In the genomic region with DNA sequence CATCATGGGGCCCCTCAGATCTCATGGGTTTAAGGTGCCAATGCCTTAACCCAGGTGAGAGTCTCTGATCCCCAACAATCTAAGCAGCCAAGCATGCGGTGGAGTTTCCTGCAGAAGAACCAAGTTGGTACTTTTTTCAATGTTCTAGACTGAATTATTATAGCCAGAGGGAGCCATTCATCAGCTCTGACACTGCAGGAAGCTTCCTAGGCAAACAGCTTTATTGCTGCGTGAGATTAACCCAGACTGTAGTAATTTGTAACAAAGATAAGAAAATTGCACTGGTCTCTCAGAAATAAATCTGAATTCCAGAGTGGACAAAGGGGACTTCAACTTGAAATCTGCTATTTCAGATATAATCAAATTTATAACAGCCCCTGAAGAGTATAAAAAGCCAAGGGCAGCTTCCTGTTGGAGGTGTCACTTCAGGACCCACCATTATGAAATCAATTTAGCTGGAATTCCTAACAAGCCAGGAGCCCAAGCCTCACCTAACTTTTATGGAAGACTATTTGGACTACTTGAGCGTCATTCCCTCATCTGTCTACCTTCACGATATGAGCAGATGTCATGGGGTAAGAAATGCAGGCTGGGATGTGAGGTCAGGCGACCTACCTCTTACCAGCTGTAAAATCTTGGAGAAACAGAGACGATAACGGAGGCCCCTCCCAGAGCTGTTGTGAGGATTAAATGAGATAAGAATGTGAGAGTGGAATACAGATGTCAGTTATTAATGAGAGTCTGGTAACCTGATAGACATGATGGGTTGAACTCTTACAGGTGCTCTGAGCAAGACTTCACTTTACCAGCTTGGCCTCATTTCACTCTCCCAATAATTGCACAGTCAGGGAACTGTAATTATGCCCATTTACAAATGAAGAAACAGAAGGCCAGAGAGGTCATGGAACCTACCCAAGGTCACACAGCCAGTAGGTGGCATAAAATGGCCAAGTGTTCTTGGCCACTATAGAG, we compare ENCODE assay signal across 1 cellular context.
TF ChIP-seq lines count a peak whose summit lies in the region.

No MANE protein-coding gene starts in this region.

TF ChIP-seq in HEK293, 187 proteins besides CTCF, POLR2A, EP300 and RAD21 (continued from another document and continues in another):
- TF ChIP-seq, protein P1, sequence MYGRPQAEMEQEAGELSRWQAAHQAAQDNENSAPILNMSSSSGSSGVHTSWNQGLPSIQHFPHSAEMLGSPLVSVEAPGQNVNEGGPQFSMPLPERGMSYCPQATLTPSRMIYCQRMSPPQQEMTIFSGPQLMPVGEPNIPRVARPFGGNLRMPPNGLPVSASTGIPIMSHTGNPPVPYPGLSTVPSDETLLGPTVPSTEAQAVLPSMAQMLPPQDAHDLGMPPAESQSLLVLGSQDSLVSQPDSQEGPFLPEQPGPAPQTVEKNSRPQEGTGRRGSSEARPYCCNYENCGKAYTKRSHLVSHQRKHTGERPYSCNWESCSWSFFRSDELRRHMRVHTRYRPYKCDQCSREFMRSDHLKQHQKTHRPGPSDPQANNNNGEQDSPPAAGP (tag by site-specific recombination; IDR thresholded peaks at IDR 0.05) = no peak
- no peak for TF ChIP-seq ZNF416 (tag by site-specific recombination; IDR thresholded peaks at IDR 0.05)
- peak; percentile 34; the same call in 1 of the 2 replicates for TF ChIP-seq SP7 (tag by site-specific recombination; IDR thresholded peaks at IDR 0.05)
- TF ChIP-seq ZNF114 (tag by site-specific recombination; IDR thresholded peaks at IDR 0.05) = no peak
- TF ChIP-seq ZNF211 (tag by site-specific recombination; IDR thresholded peaks at IDR 0.05; ENCODE audit: low read depth) = no peak
- no peak for TF ChIP-seq ZNF571 (tag by site-specific recombination; IDR thresholded peaks at IDR 0.05)
- TF ChIP-seq, protein P2, sequence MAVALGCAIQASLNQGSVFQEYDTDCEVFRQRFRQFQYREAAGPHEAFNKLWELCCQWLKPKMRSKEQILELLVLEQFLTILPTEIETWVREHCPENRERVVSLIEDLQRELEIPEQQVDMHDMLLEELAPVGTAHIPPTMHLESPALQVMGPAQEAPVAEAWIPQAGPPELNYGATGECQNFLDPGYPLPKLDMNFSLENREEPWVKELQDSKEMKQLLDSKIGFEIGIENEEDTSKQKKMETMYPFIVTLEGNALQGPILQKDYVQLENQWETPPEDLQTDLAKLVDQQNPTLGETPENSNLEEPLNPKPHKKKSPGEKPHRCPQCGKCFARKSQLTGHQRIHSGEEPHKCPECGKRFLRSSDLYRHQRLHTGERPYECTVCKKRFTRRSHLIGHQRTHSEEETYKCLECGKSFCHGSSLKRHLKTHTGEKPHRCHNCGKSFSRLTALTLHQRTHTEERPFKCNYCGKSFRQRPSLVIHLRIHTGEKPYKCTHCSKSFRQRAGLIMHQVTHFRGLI (tag by site-specific recombination; IDR thresholded peaks at IDR 0.05) = no peak
- TF ChIP-seq SALL2 (tag by site-specific recombination; IDR thresholded peaks at IDR 0.05; ENCODE audit: borderline replicate concordance) = no peak
- TF ChIP-seq ZFP41 (tag by site-specific recombination; IDR thresholded peaks at IDR 0.05; ENCODE audit: borderline replicate concordance) = no peak
- no peak for TF ChIP-seq ZNF19 (tag by site-specific recombination; IDR thresholded peaks at IDR 0.05; ENCODE audit: low read depth)
- TF ChIP-seq, protein P3, sequence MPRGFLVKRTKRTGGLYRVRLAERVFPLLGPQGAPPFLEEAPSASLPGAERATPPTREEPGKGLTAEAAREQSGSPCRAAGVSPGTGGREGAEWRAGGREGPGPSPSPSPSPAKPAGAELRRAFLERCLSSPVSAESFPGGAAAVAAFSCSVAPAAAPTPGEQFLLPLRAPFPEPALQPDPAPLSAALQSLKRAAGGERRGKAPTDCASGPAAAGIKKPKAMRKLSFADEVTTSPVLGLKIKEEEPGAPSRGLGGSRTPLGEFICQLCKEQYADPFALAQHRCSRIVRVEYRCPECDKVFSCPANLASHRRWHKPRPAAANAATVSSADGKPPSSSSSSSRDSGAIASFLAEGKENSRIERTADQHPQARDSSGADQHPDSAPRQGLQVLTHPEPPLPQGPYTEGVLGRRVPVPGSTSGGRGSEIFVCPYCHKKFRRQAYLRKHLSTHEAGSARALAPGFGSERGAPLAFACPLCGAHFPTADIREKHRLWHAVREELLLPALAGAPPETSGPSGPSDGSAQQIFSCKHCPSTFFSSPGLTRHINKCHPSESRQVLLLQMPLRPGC (tag by site-specific recombination; IDR thresholded peaks at IDR 0.05) = peak; percentile 59; the same call in 1 of the 2 replicates
- TF ChIP-seq, protein P4, sequence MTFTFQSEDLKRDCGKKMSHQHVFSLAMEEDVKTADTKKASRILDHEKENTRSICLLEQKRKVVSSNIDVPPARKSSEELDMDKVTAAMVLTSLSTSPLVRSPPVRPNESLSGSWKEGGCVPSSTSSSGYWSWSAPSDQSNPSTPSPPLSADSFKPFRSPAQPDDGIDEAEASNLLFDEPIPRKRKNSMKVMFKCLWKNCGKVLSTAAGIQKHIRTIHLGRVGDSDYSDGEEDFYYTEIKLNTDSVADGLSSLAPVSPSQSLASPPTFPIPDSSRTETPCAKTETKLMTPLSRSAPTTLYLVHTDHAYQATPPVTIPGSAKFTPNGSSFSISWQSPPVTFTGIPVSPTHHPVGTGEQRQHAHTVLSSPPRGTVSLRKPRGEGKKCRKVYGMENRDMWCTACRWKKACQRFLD (tag by site-specific recombination; IDR thresholded peaks at IDR 0.05) = no peak
- no peak for TF ChIP-seq ZNF791 (tag by site-specific recombination; IDR thresholded peaks at IDR 0.05)
- no peak for TF ChIP-seq ZNF701 (tag by site-specific recombination; IDR thresholded peaks at IDR 0.05)
- no peak for TF ChIP-seq ZNF76 (tag by site-specific recombination; IDR thresholded peaks at IDR 0.05; ENCODE audit: borderline replicate concordance, low read depth)
- no peak for TF ChIP-seq ZNF239 (tag by site-specific recombination; IDR thresholded peaks at IDR 0.05)
- no peak for TF ChIP-seq ZNF175 (tag by site-specific recombination; IDR thresholded peaks at IDR 0.05)
- TF ChIP-seq ZNF664 (tag by site-specific recombination; IDR thresholded peaks at IDR 0.05) = peak; percentile 97
- no peak for TF ChIP-seq ZNF23 (tag by site-specific recombination; IDR thresholded peaks at IDR 0.05; ENCODE audit: borderline replicate concordance)
- TF ChIP-seq ZNF133 (tag by site-specific recombination; IDR thresholded peaks at IDR 0.05) = no peak
- no peak for TF ChIP-seq RBAK (tag by site-specific recombination; IDR thresholded peaks at IDR 0.05)
- TF ChIP-seq ZNF341 (tag by site-specific recombination; IDR thresholded peaks at IDR 0.05; ENCODE audit: low read depth) = no peak
- no peak for TF ChIP-seq ZFP69B (tag by site-specific recombination; IDR thresholded peaks at IDR 0.05)
- TF ChIP-seq ZBTB1 (tag by site-specific recombination; IDR thresholded peaks at IDR 0.05) = no peak
- no peak for TF ChIP-seq ZNF792 (tag by site-specific recombination; IDR thresholded peaks at IDR 0.05)
- TF ChIP-seq ZNF837 (tag by site-specific recombination; IDR thresholded peaks at IDR 0.05) = no peak
- no peak for TF ChIP-seq ZNF394 (tag by site-specific recombination; IDR thresholded peaks at IDR 0.05; ENCODE audit: borderline replicate concordance)
- TF ChIP-seq BCL11B (tag by site-specific recombination; IDR thresholded peaks at IDR 0.05; ENCODE audit: low read depth) = 0 out of 2 replicates have a peak, but pooled peaks have one; percentile 46
- no peak for TF ChIP-seq ZNF621 (tag by site-specific recombination; IDR thresholded peaks at IDR 0.05)
- no peak for TF ChIP-seq ZNF529 (tag by site-specific recombination; IDR thresholded peaks at IDR 0.05; ENCODE audit: insufficient replicate concordance)
- TF ChIP-seq ZNF174 (tag by site-specific recombination; IDR thresholded peaks at IDR 0.05) = no peak
- TF ChIP-seq SETDB1 (IDR thresholded peaks at IDR 0.05; ENCODE audit: insufficient read length, low read length) = no peak
- no peak for TF ChIP-seq ZNF544 (tag by site-specific recombination; IDR thresholded peaks at IDR 0.05)
- TF ChIP-seq ZNF112 (tag by site-specific recombination; IDR thresholded peaks at IDR 0.05) = no peak
- TF ChIP-seq MYNN (tag by site-specific recombination; IDR thresholded peaks at IDR 0.05; ENCODE audit: borderline replicate concordance) = no peak
- no peak for TF ChIP-seq KLF16 (tag by site-specific recombination; IDR thresholded peaks at IDR 0.05)
- TF ChIP-seq, protein P5, sequence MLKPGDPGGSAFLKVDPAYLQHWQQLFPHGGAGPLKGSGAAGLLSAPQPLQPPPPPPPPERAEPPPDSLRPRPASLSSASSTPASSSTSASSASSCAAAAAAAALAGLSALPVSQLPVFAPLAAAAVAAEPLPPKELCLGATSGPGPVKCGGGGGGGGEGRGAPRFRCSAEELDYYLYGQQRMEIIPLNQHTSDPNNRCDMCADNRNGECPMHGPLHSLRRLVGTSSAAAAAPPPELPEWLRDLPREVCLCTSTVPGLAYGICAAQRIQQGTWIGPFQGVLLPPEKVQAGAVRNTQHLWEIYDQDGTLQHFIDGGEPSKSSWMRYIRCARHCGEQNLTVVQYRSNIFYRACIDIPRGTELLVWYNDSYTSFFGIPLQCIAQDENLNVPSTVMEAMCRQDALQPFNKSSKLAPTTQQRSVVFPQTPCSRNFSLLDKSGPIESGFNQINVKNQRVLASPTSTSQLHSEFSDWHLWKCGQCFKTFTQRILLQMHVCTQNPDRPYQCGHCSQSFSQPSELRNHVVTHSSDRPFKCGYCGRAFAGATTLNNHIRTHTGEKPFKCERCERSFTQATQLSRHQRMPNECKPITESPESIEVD (tag by site-specific recombination; IDR thresholded peaks at IDR 0.05) = peak; percentile 89
- TF ChIP-seq, protein P6, sequence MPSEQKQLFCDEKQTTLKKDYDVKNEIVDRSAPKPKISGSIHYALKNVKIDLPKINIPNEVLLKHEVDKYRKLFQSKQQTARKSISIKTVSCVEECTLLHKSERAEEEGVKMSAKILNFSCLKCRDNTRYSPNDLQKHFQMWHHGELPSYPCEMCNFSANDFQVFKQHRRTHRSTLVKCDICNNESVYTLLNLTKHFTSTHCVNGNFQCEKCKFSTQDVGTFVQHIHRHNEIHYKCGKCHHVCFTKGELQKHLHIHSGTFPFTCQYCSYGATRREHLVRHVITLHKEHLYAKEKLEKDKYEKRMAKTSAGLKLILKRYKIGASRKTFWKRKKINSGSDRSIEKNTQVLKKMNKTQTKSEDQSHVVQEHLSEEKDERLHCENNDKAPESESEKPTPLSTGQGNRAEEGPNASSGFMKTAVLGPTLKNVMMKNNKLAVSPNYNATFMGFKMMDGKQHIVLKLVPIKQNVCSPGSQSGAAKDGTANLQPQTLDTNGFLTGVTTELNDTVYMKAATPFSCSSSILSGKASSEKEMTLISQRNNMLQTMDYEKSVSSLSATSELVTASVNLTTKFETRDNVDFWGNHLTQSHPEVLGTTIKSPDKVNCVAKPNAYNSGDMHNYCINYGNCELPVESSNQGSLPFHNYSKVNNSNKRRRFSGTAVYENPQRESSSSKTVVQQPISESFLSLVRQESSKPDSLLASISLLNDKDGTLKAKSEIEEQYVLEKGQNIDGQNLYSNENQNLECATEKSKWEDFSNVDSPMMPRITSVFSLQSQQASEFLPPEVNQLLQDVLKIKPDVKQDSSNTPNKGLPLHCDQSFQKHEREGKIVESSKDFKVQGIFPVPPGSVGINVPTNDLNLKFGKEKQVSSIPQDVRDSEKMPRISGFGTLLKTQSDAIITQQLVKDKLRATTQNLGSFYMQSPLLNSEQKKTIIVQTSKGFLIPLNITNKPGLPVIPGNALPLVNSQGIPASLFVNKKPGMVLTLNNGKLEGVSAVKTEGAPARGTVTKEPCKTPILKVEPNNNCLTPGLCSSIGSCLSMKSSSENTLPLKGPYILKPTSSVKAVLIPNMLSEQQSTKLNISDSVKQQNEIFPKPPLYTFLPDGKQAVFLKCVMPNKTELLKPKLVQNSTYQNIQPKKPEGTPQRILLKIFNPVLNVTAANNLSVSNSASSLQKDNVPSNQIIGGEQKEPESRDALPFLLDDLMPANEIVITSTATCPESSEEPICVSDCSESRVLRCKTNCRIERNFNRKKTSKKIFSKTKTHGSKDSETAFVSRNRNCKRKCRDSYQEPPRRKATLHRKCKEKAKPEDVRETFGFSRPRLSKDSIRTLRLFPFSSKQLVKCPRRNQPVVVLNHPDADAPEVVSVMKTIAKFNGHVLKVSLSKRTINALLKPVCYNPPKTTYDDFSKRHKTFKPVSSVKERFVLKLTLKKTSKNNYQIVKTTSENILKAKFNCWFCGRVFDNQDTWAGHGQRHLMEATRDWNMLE (tag by site-specific recombination; conservative IDR thresholded peaks at IDR 0.05; ENCODE audit: low read depth) = no peak
- no peak for TF ChIP-seq ZNF561 (tag by site-specific recombination; IDR thresholded peaks at IDR 0.05; ENCODE audit: borderline replicate concordance)
- no peak for TF ChIP-seq ZNF426 (tag by site-specific recombination; IDR thresholded peaks at IDR 0.05)
- peak; percentile 94 for TF ChIP-seq ZNF843 (tag by site-specific recombination; IDR thresholded peaks at IDR 0.05)
- TF ChIP-seq ZNF629 (tag by site-specific recombination; IDR thresholded peaks at IDR 0.05) = peak; percentile 49
- no peak for TF ChIP-seq ZNF24 (tag by site-specific recombination; IDR thresholded peaks at IDR 0.05)
- no peak for TF ChIP-seq ZNF830 (tag by site-specific recombination; IDR thresholded peaks at IDR 0.05; ENCODE audit: low read depth)
- TF ChIP-seq, protein P7, sequence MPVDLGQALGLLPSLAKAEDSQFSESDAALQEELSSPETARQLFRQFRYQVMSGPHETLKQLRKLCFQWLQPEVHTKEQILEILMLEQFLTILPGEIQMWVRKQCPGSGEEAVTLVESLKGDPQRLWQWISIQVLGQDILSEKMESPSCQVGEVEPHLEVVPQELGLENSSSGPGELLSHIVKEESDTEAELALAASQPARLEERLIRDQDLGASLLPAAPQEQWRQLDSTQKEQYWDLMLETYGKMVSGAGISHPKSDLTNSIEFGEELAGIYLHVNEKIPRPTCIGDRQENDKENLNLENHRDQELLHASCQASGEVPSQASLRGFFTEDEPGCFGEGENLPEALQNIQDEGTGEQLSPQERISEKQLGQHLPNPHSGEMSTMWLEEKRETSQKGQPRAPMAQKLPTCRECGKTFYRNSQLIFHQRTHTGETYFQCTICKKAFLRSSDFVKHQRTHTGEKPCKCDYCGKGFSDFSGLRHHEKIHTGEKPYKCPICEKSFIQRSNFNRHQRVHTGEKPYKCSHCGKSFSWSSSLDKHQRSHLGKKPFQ (tag by site-specific recombination; IDR thresholded peaks at IDR 0.05) = no peak
- TF ChIP-seq ZNF140 (tag by site-specific recombination; IDR thresholded peaks at IDR 0.05) = no peak
- TF ChIP-seq, protein P8, sequence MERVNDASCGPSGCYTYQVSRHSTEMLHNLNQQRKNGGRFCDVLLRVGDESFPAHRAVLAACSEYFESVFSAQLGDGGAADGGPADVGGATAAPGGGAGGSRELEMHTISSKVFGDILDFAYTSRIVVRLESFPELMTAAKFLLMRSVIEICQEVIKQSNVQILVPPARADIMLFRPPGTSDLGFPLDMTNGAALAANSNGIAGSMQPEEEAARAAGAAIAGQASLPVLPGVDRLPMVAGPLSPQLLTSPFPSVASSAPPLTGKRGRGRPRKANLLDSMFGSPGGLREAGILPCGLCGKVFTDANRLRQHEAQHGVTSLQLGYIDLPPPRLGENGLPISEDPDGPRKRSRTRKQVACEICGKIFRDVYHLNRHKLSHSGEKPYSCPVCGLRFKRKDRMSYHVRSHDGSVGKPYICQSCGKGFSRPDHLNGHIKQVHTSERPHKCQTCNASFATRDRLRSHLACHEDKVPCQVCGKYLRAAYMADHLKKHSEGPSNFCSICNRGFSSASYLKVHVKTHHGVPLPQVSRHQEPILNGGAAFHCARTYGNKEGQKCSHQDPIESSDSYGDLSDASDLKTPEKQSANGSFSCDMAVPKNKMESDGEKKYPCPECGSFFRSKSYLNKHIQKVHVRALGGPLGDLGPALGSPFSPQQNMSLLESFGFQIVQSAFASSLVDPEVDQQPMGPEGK (tag by site-specific recombination; IDR thresholded peaks at IDR 0.05) = no peak
- TF ChIP-seq ZNF654 (tag by site-specific recombination; IDR thresholded peaks at IDR 0.05; ENCODE audit: low read depth) = no peak
- TF ChIP-seq ZNF423 (tag by site-specific recombination; IDR thresholded peaks at IDR 0.05) = 0 out of 2 replicates have a peak, but pooled peaks have one; percentile 31
